In genomic region chr12:107515446-107515958, GRCh38 we compare ENCODE assay signal across 8 cellular contexts.
DNase-seq lines count a peak whose midpoint lies in the region; ATAC-seq and TF ChIP-seq lines count a peak whose summit lies in the region.

No MANE protein-coding gene starts in this region.

- H3K27me3 ChIP-seq in SK-N-SH (ENCODE audit: insufficient read depth), result no peaks in the 10 kb centered on the region
- H3K27me3 ChIP-seq in esophagus muscularis mucosa, result no peaks in the 10 kb centered on the region

- H3K9me3 Mint-ChIP-seq in activated T-cell treated with anti-CD3 and anti-CD28 coated beads, Interleukin-2, amount 50 U/mL, for 24 hours, result peaks cover 3% of the 10 kb centered on the region

- peak overlapping the region; percentile 83 for H3K27ac Mint-ChIP-seq in activated T-cell treated with anti-CD3 and anti-CD28 coated beads, Interleukin-2, amount 50 U/mL, for 24 hours

- CTCF ChIA-PET in SK-N-SH (lab: Yijun Ruan, JAX), result no interaction called here

- POLR2A ChIA-PET in SK-N-SH (lab: Yijun Ruan, JAX), result no interaction called here

- peak overlapping the region; percentile 24; the same call in 1 of the 2 replicates for H3K9ac ChIP-seq in SK-N-SH

- peaks cover 20% of the 10 kb centered on the region for H3K4me1 Mint-ChIP-seq in activated T-cell treated with anti-CD3 and anti-CD28 coated beads, Interleukin-2, amount 50 U/mL, for 24 hours (ENCODE audit: low read depth)

- H3K36me3 Mint-ChIP-seq in activated T-cell treated with anti-CD3 and anti-CD28 coated beads, Interleukin-2, amount 50 U/mL, for 24 hours (ENCODE audit: low read depth), result peaks cover 18% of the 10 kb centered on the region

- intact Hi-C loops in esophagus muscularis mucosa (cut with DNase I), result no loop called here

- WGBS in SK-N-SH (ENCODE audit: low lambda C conversion rate), result 4% methylated on average over 2 of the region's 2 CpGs
- WGBS in esophagus muscularis mucosa, result 34% methylated on average over 2 of the region's 2 CpGs

- H3K36me3 ChIP-seq in SK-N-SH (replicated peaks in 1 of 2; ENCODE audit: control insufficient read depth in 1 of 2, insufficient read depth in 2 of 2, low read length in 1 of 2) (no peaks in the 10 kb centered on the region), esophagus muscularis mucosa (no peaks in the 10 kb centered on the region)

- no peak for TF ChIP-seq RAD21 in SK-N-SH (IDR thresholded peaks at IDR 0.05; ENCODE audit: low read length)

- no peaks in the 10 kb centered on the region for H3K9me2 ChIP-seq in SK-N-SH

- H3K4me1 ChIP-seq in SK-N-SH (ENCODE audit: control insufficient read depth in 1 of 2, insufficient read depth in 2 of 2, low read depth in 1 of 2, low read length in 1 of 2) (peaks cover 0 to 14% of the 10 kb centered on the region in 2 experiments; a peak in 1 of 4 replicates), esophagus muscularis mucosa (peaks cover 0 to 5% (median 0%) of the 10 kb centered on the region in 4 donors)

- ATAC-seq in GM18505 (IDR thresholded peaks at IDR 0.05; ENCODE audit: unreplicated experiment), result no peak

- peak overlapping the region in 1 of 2 experiments; percentile 81; a peak in 2 of 4 replicates for H3K27ac ChIP-seq in SK-N-SH (ENCODE audit: low read depth in 2 of 2, low read length in 1 of 2)
- H3K27ac ChIP-seq in esophagus muscularis mucosa (replicated peaks in 1 of 4), result peak overlapping the region; percentile 22 to 57 (median 52)

- no peaks in the 10 kb centered on the region for H4K20me1 ChIP-seq in SK-N-SH (ENCODE audit: insufficient read depth)

- H3F3A ChIP-seq in SK-N-SH (replicated peaks; ENCODE audit: insufficient read depth), result peaks cover 25% of the 10 kb centered on the region

- DNase-seq in activated T-cell treated with anti-CD3 and anti-CD28 coated beads, Interleukin-2, amount 50 U/mL, for 24 hours, result peak; percentile 45
- DNase-seq in activated T-cell treated with anti-CD3 and anti-CD28 coated beads for 4 hours (no peak), SK-N-SH (no peak), esophagus muscularis mucosa (ENCODE audit: extremely low spot score) (peak; percentile 92), skeletal muscle cell (ENCODE audit: low read depth) (peak; percentile 96), NAMALWA (ENCODE audit: low spot score) (no peak), Ammon's horn (ENCODE audit: low spot score) (no peak)

- no peak overlapping the region; a peak in 1 of 4 replicates for H3K4me3 ChIP-seq in SK-N-SH (ENCODE audit: low read depth in 2 of 2, low read length in 1 of 2)
- H3K4me3 ChIP-seq in esophagus muscularis mucosa, result no peak overlapping the region
- H3K4me3 ChIP-seq in skeletal muscle cell (ENCODE audit: low read depth, low read length), result no peak overlapping the region

- no peaks in the 10 kb centered on the region for H3K9me3 ChIP-seq in SK-N-SH
- H3K9me3 ChIP-seq in esophagus muscularis mucosa, result no peaks in the 10 kb centered on the region

- no peak for TF ChIP-seq CTCF in SK-N-SH (IDR thresholded peaks at IDR 0.05)
- TF ChIP-seq CTCF in esophagus muscularis mucosa (IDR thresholded peaks at IDR 0.05), result no peak

- peak overlapping the region; percentile 62 for H3K4me2 ChIP-seq in SK-N-SH

- TF ChIP-seq EP300 in SK-N-SH (IDR thresholded peaks at IDR 0.05; ENCODE audit: borderline replicate concordance in 1 of 2, low read depth in 1 of 2, low read length in 1 of 2) (peak in 1 of 2 experiments; percentile 41; a peak in 1 of 4 replicates), esophagus muscularis mucosa (IDR thresholded peaks at IDR 0.05) (no peak)

- no peaks in the 10 kb centered on the region for H3K27me3 Mint-ChIP-seq in activated T-cell treated with anti-CD3 and anti-CD28 coated beads, Interleukin-2, amount 50 U/mL, for 24 hours

- no peak for TF ChIP-seq POLR2A in esophagus muscularis mucosa (IDR thresholded peaks at IDR 0.05; ENCODE audit: low read depth)
- TF ChIP-seq POLR2A in GM18505 (IDR thresholded peaks at IDR 0.05; ENCODE audit: borderline replicate concordance, extremely low read depth, insufficient read depth, insufficient read length), result no peak

- H2AFZ ChIP-seq in SK-N-SH (ENCODE audit: low read depth), result peak overlapping the region; percentile 21; the same call in 1 of the 2 replicates

- no peak overlapping the region for H3K4me3 Mint-ChIP-seq in activated T-cell treated with anti-CD3 and anti-CD28 coated beads, Interleukin-2, amount 50 U/mL, for 24 hours

- no peaks in the 10 kb centered on the region for H3K79me2 ChIP-seq in SK-N-SH (ENCODE audit: insufficient read depth)

TF ChIP-seq in SK-N-SH, 30 proteins besides CTCF, POLR2A, EP300 and RAD21 (continues in another document):
- no peak for TF ChIP-seq MEF2A (IDR thresholded peaks at IDR 0.05; ENCODE audit: borderline replicate concordance, low read depth)
- no peak for TF ChIP-seq FOXJ3 (CRISPR knock-in tag; IDR thresholded peaks at IDR 0.05)
- TF ChIP-seq, protein P1, sequence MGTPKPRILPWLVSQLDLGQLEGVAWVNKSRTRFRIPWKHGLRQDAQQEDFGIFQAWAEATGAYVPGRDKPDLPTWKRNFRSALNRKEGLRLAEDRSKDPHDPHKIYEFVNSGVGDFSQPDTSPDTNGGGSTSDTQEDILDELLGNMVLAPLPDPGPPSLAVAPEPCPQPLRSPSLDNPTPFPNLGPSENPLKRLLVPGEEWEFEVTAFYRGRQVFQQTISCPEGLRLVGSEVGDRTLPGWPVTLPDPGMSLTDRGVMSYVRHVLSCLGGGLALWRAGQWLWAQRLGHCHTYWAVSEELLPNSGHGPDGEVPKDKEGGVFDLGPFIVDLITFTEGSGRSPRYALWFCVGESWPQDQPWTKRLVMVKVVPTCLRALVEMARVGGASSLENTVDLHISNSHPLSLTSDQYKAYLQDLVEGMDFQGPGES (IDR thresholded peaks at IDR 0.05; ENCODE audit: low read depth, low read length), result no peak
- no peak for TF ChIP-seq ELF1 (IDR thresholded peaks at IDR 0.05)
- TF ChIP-seq NRF1 (IDR thresholded peaks at IDR 0.05; ENCODE audit: low read depth, low read length), result no peak
- no peak for TF ChIP-seq FOXM1 (IDR thresholded peaks at IDR 0.05; ENCODE audit: low read depth)
- peak; percentile 73 for TF ChIP-seq JUND (IDR thresholded peaks at IDR 0.05)
- TF ChIP-seq SMC3 (IDR thresholded peaks at IDR 0.05; ENCODE audit: low read depth, low read length), result no peak
- TF ChIP-seq USF1 (IDR thresholded peaks at IDR 0.05; ENCODE audit: borderline replicate concordance, low read depth), result no peak
- TF ChIP-seq, protein P2, sequence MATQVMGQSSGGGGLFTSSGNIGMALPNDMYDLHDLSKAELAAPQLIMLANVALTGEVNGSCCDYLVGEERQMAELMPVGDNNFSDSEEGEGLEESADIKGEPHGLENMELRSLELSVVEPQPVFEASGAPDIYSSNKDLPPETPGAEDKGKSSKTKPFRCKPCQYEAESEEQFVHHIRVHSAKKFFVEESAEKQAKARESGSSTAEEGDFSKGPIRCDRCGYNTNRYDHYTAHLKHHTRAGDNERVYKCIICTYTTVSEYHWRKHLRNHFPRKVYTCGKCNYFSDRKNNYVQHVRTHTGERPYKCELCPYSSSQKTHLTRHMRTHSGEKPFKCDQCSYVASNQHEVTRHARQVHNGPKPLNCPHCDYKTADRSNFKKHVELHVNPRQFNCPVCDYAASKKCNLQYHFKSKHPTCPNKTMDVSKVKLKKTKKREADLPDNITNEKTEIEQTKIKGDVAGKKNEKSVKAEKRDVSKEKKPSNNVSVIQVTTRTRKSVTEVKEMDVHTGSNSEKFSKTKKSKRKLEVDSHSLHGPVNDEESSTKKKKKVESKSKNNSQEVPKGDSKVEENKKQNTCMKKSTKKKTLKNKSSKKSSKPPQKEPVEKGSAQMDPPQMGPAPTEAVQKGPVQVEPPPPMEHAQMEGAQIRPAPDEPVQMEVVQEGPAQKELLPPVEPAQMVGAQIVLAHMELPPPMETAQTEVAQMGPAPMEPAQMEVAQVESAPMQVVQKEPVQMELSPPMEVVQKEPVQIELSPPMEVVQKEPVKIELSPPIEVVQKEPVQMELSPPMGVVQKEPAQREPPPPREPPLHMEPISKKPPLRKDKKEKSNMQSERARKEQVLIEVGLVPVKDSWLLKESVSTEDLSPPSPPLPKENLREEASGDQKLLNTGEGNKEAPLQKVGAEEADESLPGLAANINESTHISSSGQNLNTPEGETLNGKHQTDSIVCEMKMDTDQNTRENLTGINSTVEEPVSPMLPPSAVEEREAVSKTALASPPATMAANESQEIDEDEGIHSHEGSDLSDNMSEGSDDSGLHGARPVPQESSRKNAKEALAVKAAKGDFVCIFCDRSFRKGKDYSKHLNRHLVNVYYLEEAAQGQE (IDR thresholded peaks at IDR 0.05; ENCODE audit: low read depth, low read length), result no peak
- TF ChIP-seq, protein P3, sequence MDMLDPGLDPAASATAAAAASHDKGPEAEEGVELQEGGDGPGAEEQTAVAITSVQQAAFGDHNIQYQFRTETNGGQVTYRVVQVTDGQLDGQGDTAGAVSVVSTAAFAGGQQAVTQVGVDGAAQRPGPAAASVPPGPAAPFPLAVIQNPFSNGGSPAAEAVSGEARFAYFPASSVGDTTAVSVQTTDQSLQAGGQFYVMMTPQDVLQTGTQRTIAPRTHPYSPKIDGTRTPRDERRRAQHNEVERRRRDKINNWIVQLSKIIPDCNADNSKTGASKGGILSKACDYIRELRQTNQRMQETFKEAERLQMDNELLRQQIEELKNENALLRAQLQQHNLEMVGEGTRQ (IDR thresholded peaks at IDR 0.05; ENCODE audit: borderline replicate concordance, low read depth, low read length), result no peak
- TF ChIP-seq TAF1 (IDR thresholded peaks at IDR 0.05; ENCODE audit: borderline replicate concordance, low read depth, low read length), result no peak
- no peak for TF ChIP-seq RFX5 (IDR thresholded peaks at IDR 0.05; ENCODE audit: low read length)
- TF ChIP-seq TEAD4 (IDR thresholded peaks at IDR 0.05; ENCODE audit: borderline replicate concordance, insufficient read depth), result 0 out of 2 replicates have a peak, but pooled peaks have one; percentile 17
- TF ChIP-seq SIN3A (IDR thresholded peaks at IDR 0.05; ENCODE audit: borderline replicate concordance, low read depth, low read length), result peak; percentile 51; the same call in 1 of the 2 replicates
- TF ChIP-seq GABPA (IDR thresholded peaks at IDR 0.05; ENCODE audit: low read depth), result no peak
- TF ChIP-seq TCF12 (IDR thresholded peaks at IDR 0.05), result peak; percentile 63

Comparison
In these comparisons a context has a peak if more than half of its experiments do, and no peak if none do; other contexts are left out.
1. DNase-seq: peak in activated T-cell treated with anti-CD3 and anti-CD28 coated beads, Interleukin-2, amount 50 U/mL, for 24 hours (single experiment), esophagus muscularis mucosa (single experiment) and skeletal muscle cell (single experiment); none in activated T-cell treated with anti-CD3 and anti-CD28 coated beads for 4 hours (single experiment), SK-N-SH (single experiment), NAMALWA (single experiment) and Ammon's horn (single experiment).